In genomic region chr4:25635501-25635900, GRCh38 we compare ENCODE assay signal across 20 cellular contexts. TPM values are rescaled to one million over a fixed set of nuclear protein-coding genes. Genes with fewer than 3 reads are reported as not detected.
DNase-seq lines count a peak whose midpoint lies in the region; ATAC-seq and TF ChIP-seq lines count a peak whose summit lies in the region.
"Had no signal": no experiment of that assay in that cellular context is flagged by ENCODE, and none has a peak within 500 bp of the region (broad histone marks: within the 10 kb centered on the region; RNA-seq: fewer than 3 reads in every experiment).

No MANE protein-coding gene starts in this region.

- H3K4me1 ChIP-seq in PC-9 (replicated peaks; ENCODE audit: insufficient read depth): peaks cover 8% of the 10 kb centered on the region; the same call in 1 of the 2 replicates

- no peak overlapping the region for H3K4me3 Mint-ChIP-seq in Calu3 (ENCODE audit: low read depth, unreplicated experiment)
- H3K4me3 Mint-ChIP-seq: B cell, H9 had no signal

- DNase-seq in Calu3 (peak; percentile 9), LNCaP clone FGC (ENCODE audit: low read depth) (peak; percentile 7), PC-9 (peak; percentile 21 to 68), iPS-NIHi11 (ENCODE audit: low spot score) (peak; percentile 33), NCI-H2171 treated with DMSO at 0.1 percent for 48 hours (lab: John Stamatoyannopoulos, UW) (no peak), occipital lobe (lab: John Stamatoyannopoulos, UW) (no peak)
- DNase-seq: ACHN; CD4-positive, alpha-beta memory T cell; H9; NCI-H187 treated with DMSO at 0.1 percent for 48 hours; NCI-H446 treated with DMSO at 0.1 percent for 48 hours; NK-92 treated with Interleukin-12 subunit alpha and Interleukin-12 subunit beta, amount 100 ng/mL, for 24 hours; OCI-M1; SK-N-SH had no signal

- no peak overlapping the region for H3K27ac ChIP-seq in PC-9

- CTCF ChIA-PET in Calu3 (lab: Charles Lee) (no interaction called here), PC-9 (lab: Charles Lee) (no interaction called here)

- H3K9me2 ChIP-seq in PC-9 (ENCODE audit: insufficient read depth): no peaks in the 10 kb centered on the region
- H3K9me2 ChIP-seq: SK-N-SH had no signal

- H3K36me3 ChIP-seq in PC-9 (ENCODE audit: low read depth): no peaks in the 10 kb centered on the region

- H3K4me2 ChIP-seq in PC-9: no peak overlapping the region
- H3K4me2 ChIP-seq: SK-N-SH had no signal

- no peak for ATAC-seq in GM21526 (IDR thresholded peaks at IDR 0.05; ENCODE audit: low FRiP score, unreplicated experiment)
- ATAC-seq: HepG2, Right ventricle myocardium inferior had no signal

- intact Hi-C loops in Calu3 (cut with micrococcal nuclease; ENCODE audit: unreplicated experiment): no loop called here
- intact Hi-C loops in PC-9 (cut with micrococcal nuclease; ENCODE audit: unreplicated experiment): no loop called here

- TF ChIP-seq CTCF in Calu3 (IDR thresholded peaks at IDR 0.05; ENCODE audit: unreplicated experiment) (no peak), LNCaP clone FGC (IDR thresholded peaks at IDR 0.05; ENCODE audit: control insufficient read depth, extremely low read depth, insufficient read depth) (no peak), PC-9 (conservative IDR thresholded peaks at IDR 0.05) (no peak)

- no peaks in the 10 kb centered on the region for H4K20me1 ChIP-seq in PC-9 (ENCODE audit: insufficient read depth)

- H3F3A ChIP-seq in PC-9 (ENCODE audit: insufficient read depth, low read depth): peaks cover 4% of the 10 kb centered on the region; the same call in 1 of the 2 replicates

- peaks cover 11% of the 10 kb centered on the region for H3K4me1 Mint-ChIP-seq in Calu3 (ENCODE audit: low read depth, unreplicated experiment)
- H3K4me1 Mint-ChIP-seq: B cell; CD4-positive, alpha-beta memory T cell; H9 had no signal

- H3K79me2 ChIP-seq in PC-9 (ENCODE audit: low read depth): no peaks in the 10 kb centered on the region

- H3K9me3 Mint-ChIP-seq in Calu3 (ENCODE audit: low read depth, unreplicated experiment): no peaks in the 10 kb centered on the region
- H3K9me3 Mint-ChIP-seq: CD4-positive, alpha-beta memory T cell; H9 had no signal

- no peaks in the 10 kb centered on the region for H3K9me3 ChIP-seq in PC-9 (ENCODE audit: insufficient read depth, low read depth)
- H3K9me3 ChIP-seq: SK-N-SH had no signal

- H3K27ac Mint-ChIP-seq in Calu3 (ENCODE audit: unreplicated experiment): no peak overlapping the region
- H3K27ac Mint-ChIP-seq: B cell; CD4-positive, alpha-beta memory T cell; H9 had no signal

- POLR2A ChIA-PET in PC-9 (lab: Charles Lee; ENCODE audit: unreplicated experiment): no interaction called here

- no peaks in the 10 kb centered on the region for H3K27me3 Mint-ChIP-seq in Calu3 (ENCODE audit: unreplicated experiment)
- H3K27me3 Mint-ChIP-seq: B cell had no signal

- H3K4me3 ChIP-seq in LNCaP clone FGC (ENCODE audit: low read depth, low read length) (no peak overlapping the region), PC-9 (no peak overlapping the region)

- no peaks in the 10 kb centered on the region for H3K36me3 Mint-ChIP-seq in Calu3 (ENCODE audit: insufficient read depth, unreplicated experiment)
- H3K36me3 Mint-ChIP-seq: CD4-positive, alpha-beta memory T cell had no signal

- no peak overlapping the region for H2AFZ ChIP-seq in PC-9

- BruUV-seq in Calu3 (replicated peaks; lab: Mats Ljungman, UMichigan): no TSS peak
- BruUV-seq in PC-9 (replicated peaks; lab: Mats Ljungman, UMichigan): no TSS peak

- H3K27me3 ChIP-seq in PC-9 (ENCODE audit: insufficient read depth, low read depth): no peaks in the 10 kb centered on the region

RNA-seq across cellular contexts. Expression of gene SLC34A2, which starts 20.1 kb away (rescaled TPM):
- total RNA-seq in Calu3 (2022) (12.8 and 23.0 TPM in 2 replicates), PC-9 (2021) (not detected in 2 replicates), occipital lobe (0.16 TPM)
- total RNA-seq: B cell; CD4-positive, alpha-beta memory T cell; Daoy; HepG2; T-helper 1 cell treated with Interleukin-12 subunit alpha and Interleukin-12 subunit beta and Interleukin-4 antibody, amounts not matched to agents 30 ng/mL and 1 ng/mL, for 36 hours had no signal

Comparison
In these comparisons a context has a peak if more than half of its experiments do, and no peak if none do; other contexts are left out.
1. DNase-seq: peak in Calu3 (single experiment), LNCaP clone FGC (single experiment), PC-9 (2 of 2) and iPS-NIHi11 (single experiment); none in NCI-H2171 treated with DMSO at 0.1 percent for 48 hours (single experiment) and occipital lobe (single experiment).
2. RNA of gene SLC34A2, which starts 20.1 kb away (total RNA-seq): 12.8 to 23.0 TPM in Calu3; 0.16 TPM in occipital lobe (single experiment) and not detected in PC-9; every median in the first group is over 10 times any median in the second.